Comparison of ENCODE assay signal across 9 cellular contexts in genomic region chr6:72623808-72624207, GRCh38. TPM values are rescaled to one million over a fixed set of nuclear protein-coding genes. Genes with fewer than 3 reads are reported as not detected.
DNase-seq lines count a peak whose midpoint lies in the region; ATAC-seq and TF ChIP-seq lines count a peak whose summit lies in the region.
"Had no signal": no experiment of that assay in that cellular context is flagged by ENCODE, and none has a peak within 500 bp of the region (broad histone marks: within the 10 kb centered on the region; RNA-seq: fewer than 3 reads in every experiment).

No MANE protein-coding gene starts in this region.

- no peaks in the 10 kb centered on the region for H3K36me3 ChIP-seq in A673 (ENCODE audit: insufficient read depth, low read length, poor library complexity, severe bottlenecking)
- no peaks in the 10 kb centered on the region for H3K36me3 ChIP-seq in H7 (replicated peaks; ENCODE audit: control insufficient read depth, insufficient read depth, low read length)

- CTCF ChIA-PET in A673 (lab: Charles Lee): no interaction called here

- H3K4me1 ChIP-seq in A673 (ENCODE audit: insufficient read depth, low read length, poor library complexity, severe bottlenecking): peaks cover 30% of the 10 kb centered on the region

- no peaks in the 10 kb centered on the region for H3K27me3 ChIP-seq in A673 (replicated peaks; ENCODE audit: insufficient read depth, low read depth, low read length, poor library complexity)
- peaks cover 52% of the 10 kb centered on the region for H3K27me3 ChIP-seq in H7 (ENCODE audit: control insufficient read depth, insufficient read depth, low read length)

- BruUV-seq in A673 (replicated peaks; lab: Mats Ljungman, UMichigan): no TSS peak

- POLR2A ChIA-PET in A673 (lab: Charles Lee; ENCODE audit: low non-redundant PET): no interaction called here

- TF ChIP-seq CTCF in A673 (conservative IDR thresholded peaks at IDR 0.05; ENCODE audit: low read depth, low read length) (no peak), fibroblast of pulmonary artery (IDR thresholded peaks at IDR 0.05; ENCODE audit: low read length, missing control alignments) (no peak)

- peak; percentile 41 for DNase-seq in A673 (ENCODE audit: low spot score)
- peak; percentile 27 for DNase-seq in SK-N-DZ (ENCODE audit: low spot score)
- peak; percentile 20 for DNase-seq in fibroblast of pulmonary artery (ENCODE audit: low read depth)
- DNase-seq in medulla oblongata (ENCODE audit: extremely low spot score): no peak
- DNase-seq in H7: no peak
- no peak for DNase-seq in Right ventricle myocardium superior
- DNase-seq: DMS79 had no signal

- H3K9me3 ChIP-seq in A673 (ENCODE audit: low read depth, low read length, poor library complexity, severe bottlenecking): no peaks in the 10 kb centered on the region

- H3K27ac ChIP-seq in A673 (ENCODE audit: low read depth, low read length, poor library complexity, severe bottlenecking): peak overlapping the region; percentile 66

- H3K4me3 ChIP-seq in A673 (ENCODE audit: low read depth, low read length, poor library complexity, severe bottlenecking) (peak overlapping the region; percentile 73), GM08714 (ENCODE audit: low read length) (peak overlapping the region; percentile 90), fibroblast of pulmonary artery (replicated peaks; ENCODE audit: low read depth, low read length) (no peak overlapping the region), H7 (ENCODE audit: insufficient read depth, low read depth, low read length) (no peak overlapping the region)

- no peak for ATAC-seq in Right ventricle myocardium superior (ENCODE audit: poor library complexity)
- no peak for ATAC-seq in GM21367 (IDR thresholded peaks at IDR 0.05; ENCODE audit: unreplicated experiment)

- intact Hi-C loops in A673 (cut with micrococcal nuclease; ENCODE audit: unreplicated experiment): loop anchor here (1.0 to 10.0 kb wide), 5 partner anchors 207 to 506 kb away; no protein-coding TSS in a partner anchor
- intact Hi-C loops in Right ventricle myocardium superior (cut with DNase I): loop anchor here (10.0 kb wide), 1 partner anchor 501 kb away; no protein-coding TSS in a partner anchor

RNA-seq across cellular contexts. Expression of gene KCNQ5, which starts 1.9 kb away (rescaled TPM):
- total RNA-seq in A673 (2021) (17.8 and 18.6 TPM in 2 replicates), Right ventricle myocardium superior (not detected)
- polyA plus RNA-seq in SK-N-DZ (2014; cell fraction: cytosol; rRNA removed): 7.0 and 8.4 TPM in 2 replicates
- 4.5 and 11.2 TPM in 2 replicates for polyA plus RNA-seq in SK-N-DZ (2014; cell fraction: nucleus; rRNA removed)
- 0.18 and 0.31 TPM in 2 replicates for total RNA-seq in H7 (2014; rRNA removed; shearing (Covaris generic))

Comparison
In these comparisons a context has a peak if more than half of its experiments do, and no peak if none do; other contexts are left out.
1. DNase-seq: peak in A673 (single experiment), SK-N-DZ (single experiment) and fibroblast of pulmonary artery (single experiment); none in medulla oblongata (single experiment), H7 (single experiment) and Right ventricle myocardium superior (single experiment).
2. H3K4me3 ChIP-seq: peak in A673 (single experiment) and GM08714 (single experiment); none in fibroblast of pulmonary artery (single experiment) and H7 (single experiment).
3. RNA of gene KCNQ5, which starts 1.9 kb away (total RNA-seq): 17.8 to 18.6 TPM in A673; 0.18 to 0.31 TPM in H7 and not detected in Right ventricle myocardium superior (single experiment); every median in the first group is over 10 times any median in the second.